ENCODE assay signal across 9 cellular contexts in the genomic region with DNA sequence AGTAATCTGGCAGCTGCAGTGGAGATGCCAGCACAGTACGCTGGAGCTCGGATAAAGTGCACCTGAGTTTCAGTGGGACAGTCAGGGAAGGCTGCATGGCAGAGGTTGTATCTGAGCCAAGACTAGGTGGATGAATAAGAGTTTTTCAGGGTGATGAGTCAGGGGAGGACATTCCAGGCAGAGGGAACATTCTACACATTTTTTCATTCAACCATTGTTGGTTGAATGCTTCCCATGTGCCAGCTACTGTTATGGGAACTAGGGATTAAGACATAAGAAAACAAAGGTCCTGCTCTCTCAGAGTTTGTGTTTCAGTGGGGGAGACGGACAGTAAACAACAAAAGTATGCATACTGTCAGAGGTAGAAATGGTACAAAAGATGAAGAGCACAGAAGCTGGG. TPM values are rescaled to one million over a fixed set of nuclear protein-coding genes. Genes with fewer than 3 reads are reported as not detected.
DNase-seq lines count a peak whose midpoint lies in the region; ATAC-seq and TF ChIP-seq lines count a peak whose summit lies in the region.
"Had no signal": no experiment of that assay in that cellular context is flagged by ENCODE, and none has a peak within 500 bp of the region (broad histone marks: within the 10 kb centered on the region; RNA-seq: fewer than 3 reads in every experiment).

No MANE protein-coding gene starts in this region.

- no peaks in the 10 kb centered on the region for H3K9me3 Mint-ChIP-seq in activated T-helper 17 cell treated with anti-CD3 and anti-CD28 coated beads, Interleukin-2, amount 50 U/mL, for 72 hours

- peaks cover 64% of the 10 kb centered on the region for H3K36me3 Mint-ChIP-seq in activated T-helper 17 cell treated with anti-CD3 and anti-CD28 coated beads, Interleukin-2, amount 50 U/mL, for 72 hours (ENCODE audit: low read depth)

- H3K27ac ChIP-seq in left lung = peak overlapping the region in 1 of 2 donors; percentile 26
- H3K27ac ChIP-seq: right lobe of liver had no signal

- H3K27me3 Mint-ChIP-seq in activated T-helper 17 cell treated with anti-CD3 and anti-CD28 coated beads, Interleukin-2, amount 50 U/mL, for 72 hours = no peaks in the 10 kb centered on the region

- H3K4me3 ChIP-seq in left lung = no peak overlapping the region
- H3K4me3 ChIP-seq: right lobe of liver had no signal

- H3K4me1 Mint-ChIP-seq in activated T-helper 17 cell treated with anti-CD3 and anti-CD28 coated beads, Interleukin-2, amount 50 U/mL, for 72 hours = peaks cover 34% of the 10 kb centered on the region

- intact Hi-C loops in left lung (cut with DNase I) = no loop called here

- H3K27ac Mint-ChIP-seq in activated T-helper 17 cell treated with anti-CD3 and anti-CD28 coated beads, Interleukin-2, amount 50 U/mL, for 72 hours = peak overlapping the region; percentile 22

- H3K9me3 ChIP-seq in left lung = no peaks in the 10 kb centered on the region

- H3K36me3 ChIP-seq in left lung = peaks cover 0 to 52% of the 10 kb centered on the region in 2 donors

- peaks cover 0 to 62% of the 10 kb centered on the region in 2 donors for H3K4me1 ChIP-seq in left lung

- H3K4me3 Mint-ChIP-seq in activated T-helper 17 cell treated with anti-CD3 and anti-CD28 coated beads, Interleukin-2, amount 50 U/mL, for 72 hours = no peak overlapping the region

- DNase-seq in HK-2 (ENCODE audit: unreplicated experiment) = peak; percentile 67
- DNase-seq in foreskin melanocyte = peak; percentile 35
- DNase-seq in left lung = no peak
- DNase-seq in SIG-M5 treated with dmso at 0.1 percent for 504 hours (lab: John Stamatoyannopoulos, UW; ENCODE audit: unreplicated experiment) = no peak
- DNase-seq: NCI-H1105 treated with DMSO at 0.1 percent for 48 hours, right lobe of liver had no signal

- no peak for TF ChIP-seq CTCF in left lung (IDR thresholded peaks at IDR 0.05)

- no peak for ATAC-seq in activated T-helper 17 cell treated with anti-CD3 and anti-CD28 coated beads, Interleukin-2, amount 50 U/mL, for 72 hours (replicated peaks)
- no peak for ATAC-seq in HG02588 (IDR thresholded peaks at IDR 0.05; ENCODE audit: unreplicated experiment)
- ATAC-seq in left lung = no peak
- no peak for ATAC-seq in HG03378 (IDR thresholded peaks at IDR 0.05; ENCODE audit: unreplicated experiment)

- no peaks in the 10 kb centered on the region for H3K27me3 ChIP-seq in left lung
- H3K27me3 ChIP-seq: right lobe of liver had no signal

RNA-seq across cellular contexts. Expression of gene LEPR, which starts 5.2 kb away (rescaled TPM):
- 1 to 10 TPM; 4.6 to 9.2 TPM for total RNA-seq in activated T-helper 17 cell treated with anti-CD3 and anti-CD28 coated beads, Interleukin-2, amount 50 U/mL, for 72 hours
- total RNA-seq in left lung = 10 to 100 TPM; 16.6 to 24.7 TPM

RNA-seq across cellular contexts. Expression of gene LEPROT, which starts 5.2 kb away (rescaled TPM):
- total RNA-seq in activated T-helper 17 cell treated with anti-CD3 and anti-CD28 coated beads, Interleukin-2, amount 50 U/mL, for 72 hours = 10 to 100 TPM; 29.6 to 33.4 TPM
- total RNA-seq in left lung = 100 to 1,000 TPM; 114 to 132 TPM

Comparison
In these comparisons a context has a peak if more than half of its experiments do, and no peak if none do; other contexts are left out.
1. DNase-seq: peak in HK-2 (single experiment) and foreskin melanocyte (single experiment); none in left lung (0 of 2) and SIG-M5 treated with dmso at 0.1 percent for 504 hours (single experiment).